Comparison of ENCODE assay signal across 8 cellular contexts in the genomic region with DNA sequence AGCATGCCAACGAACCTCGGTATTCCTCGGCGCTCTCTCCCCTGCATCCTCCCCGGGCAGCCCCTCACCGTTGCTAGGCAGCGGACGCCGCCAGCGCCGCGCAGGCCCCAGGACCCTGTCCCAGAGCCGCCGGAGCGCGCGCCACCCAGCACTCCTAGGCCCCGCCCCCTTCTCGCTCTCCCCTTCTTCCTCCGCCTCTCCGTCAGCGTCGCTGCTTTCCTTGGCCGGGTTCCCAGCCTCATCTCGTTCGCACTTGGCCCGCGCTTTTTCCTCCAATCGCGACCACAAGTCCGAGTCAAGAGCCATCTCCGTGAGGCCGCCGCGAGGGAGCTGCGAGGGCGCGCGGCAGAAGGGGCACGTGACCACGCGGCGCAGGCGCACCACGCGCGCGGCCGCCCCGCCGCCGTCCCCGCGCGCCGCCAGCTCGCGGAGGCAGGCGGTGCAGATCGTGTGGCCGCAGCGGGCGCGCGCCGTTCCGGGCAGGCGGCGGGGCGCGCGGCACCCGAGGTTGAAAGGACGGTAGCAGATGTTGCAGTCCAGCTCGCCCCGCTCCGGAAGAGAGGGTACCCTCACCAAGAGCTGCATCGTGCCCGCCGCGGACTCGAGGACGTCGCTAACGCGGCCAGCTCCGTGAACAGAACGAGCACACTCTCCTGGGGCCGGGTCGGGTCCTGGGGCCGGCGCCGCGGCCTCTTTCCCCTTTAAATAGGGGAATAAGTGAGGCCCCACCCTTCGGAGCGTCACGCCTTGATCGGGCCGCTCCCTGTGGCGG. TPM values are rescaled to one million over a fixed set of nuclear protein-coding genes. Genes with fewer than 3 reads are reported as not detected.
DNase-seq lines count a peak whose midpoint lies in the region; ATAC-seq lines count a peak whose summit lies in the region.

TSS of gene RNF227 (minus strand) at position 679 of the 772 bp plus-strand sequence. CDS start at position 585, 94 bp downstream.

- DNase-seq in ACHN (peak; percentile 92), NCI-H460 (ENCODE audit: extremely low read depth, low read depth) (peak; percentile 95), cerebellum (ENCODE audit: low spot score) (peak; percentile 88), kidney tubule cell (ENCODE audit: low spot score) (peak; percentile 94)
- peak; percentile 79 to 88 for DNase-seq in activated CD4-positive, alpha-beta T cell treated with anti-CD3 and anti-CD28 coated beads for 24 hours (ENCODE audit: low read depth in 2 of 2)
- DNase-seq in stimulated activated CD4-positive, alpha-beta T cell treated with anti-CD3 and anti-CD28 coated beads, Interleukin-15, amount 100 ng/mL, for 48 hours (ENCODE audit: low read depth in 2 of 2) = peak; percentile 86 to 88

- ATAC-seq in GM19035 (IDR thresholded peaks at IDR 0.05; ENCODE audit: unreplicated experiment) (peak; percentile 70), HG03378 (IDR thresholded peaks at IDR 0.05; ENCODE audit: unreplicated experiment) (peak; percentile 43)

- in situ Hi-C loops in ACHN (cut with HindIII; ENCODE audit: low pct_ligation_motif_present, low pct_unique_long_range_greater_than_20kb, low sequenced_read_pairs) = no loop called here

RNA-seq across cellular contexts. Expression of gene RNF227, which starts in this region (rescaled TPM):
- 5.7 and 6.3 TPM in 2 replicates for total RNA-seq in NCI-H460 (2014; rRNA removed; shearing (Covaris generic))
- polyA plus RNA-seq in NCI-H460 (2014; cell fraction: nucleus; rRNA removed) = 2.2 and 4.5 TPM in 2 replicates
- 2.8 TPM for total RNA-seq in cerebellum

Comparison
In these comparisons a context has a peak if more than half of its experiments do, and no peak if none do; other contexts are left out.
1. Peak in every context shown above with its lines: DNase-seq and ATAC-seq.